ENCODE assay signal across 8 cellular contexts in genomic region chr2:73385486-73386341, GRCh38. TPM values are rescaled to one million over a fixed set of nuclear protein-coding genes. Genes with fewer than 3 reads are reported as not detected.
DNase-seq lines count a peak whose midpoint lies in the region; ATAC-seq, FAIRE-seq and TF ChIP-seq lines count a peak whose summit lies in the region.

A gene with protein sequence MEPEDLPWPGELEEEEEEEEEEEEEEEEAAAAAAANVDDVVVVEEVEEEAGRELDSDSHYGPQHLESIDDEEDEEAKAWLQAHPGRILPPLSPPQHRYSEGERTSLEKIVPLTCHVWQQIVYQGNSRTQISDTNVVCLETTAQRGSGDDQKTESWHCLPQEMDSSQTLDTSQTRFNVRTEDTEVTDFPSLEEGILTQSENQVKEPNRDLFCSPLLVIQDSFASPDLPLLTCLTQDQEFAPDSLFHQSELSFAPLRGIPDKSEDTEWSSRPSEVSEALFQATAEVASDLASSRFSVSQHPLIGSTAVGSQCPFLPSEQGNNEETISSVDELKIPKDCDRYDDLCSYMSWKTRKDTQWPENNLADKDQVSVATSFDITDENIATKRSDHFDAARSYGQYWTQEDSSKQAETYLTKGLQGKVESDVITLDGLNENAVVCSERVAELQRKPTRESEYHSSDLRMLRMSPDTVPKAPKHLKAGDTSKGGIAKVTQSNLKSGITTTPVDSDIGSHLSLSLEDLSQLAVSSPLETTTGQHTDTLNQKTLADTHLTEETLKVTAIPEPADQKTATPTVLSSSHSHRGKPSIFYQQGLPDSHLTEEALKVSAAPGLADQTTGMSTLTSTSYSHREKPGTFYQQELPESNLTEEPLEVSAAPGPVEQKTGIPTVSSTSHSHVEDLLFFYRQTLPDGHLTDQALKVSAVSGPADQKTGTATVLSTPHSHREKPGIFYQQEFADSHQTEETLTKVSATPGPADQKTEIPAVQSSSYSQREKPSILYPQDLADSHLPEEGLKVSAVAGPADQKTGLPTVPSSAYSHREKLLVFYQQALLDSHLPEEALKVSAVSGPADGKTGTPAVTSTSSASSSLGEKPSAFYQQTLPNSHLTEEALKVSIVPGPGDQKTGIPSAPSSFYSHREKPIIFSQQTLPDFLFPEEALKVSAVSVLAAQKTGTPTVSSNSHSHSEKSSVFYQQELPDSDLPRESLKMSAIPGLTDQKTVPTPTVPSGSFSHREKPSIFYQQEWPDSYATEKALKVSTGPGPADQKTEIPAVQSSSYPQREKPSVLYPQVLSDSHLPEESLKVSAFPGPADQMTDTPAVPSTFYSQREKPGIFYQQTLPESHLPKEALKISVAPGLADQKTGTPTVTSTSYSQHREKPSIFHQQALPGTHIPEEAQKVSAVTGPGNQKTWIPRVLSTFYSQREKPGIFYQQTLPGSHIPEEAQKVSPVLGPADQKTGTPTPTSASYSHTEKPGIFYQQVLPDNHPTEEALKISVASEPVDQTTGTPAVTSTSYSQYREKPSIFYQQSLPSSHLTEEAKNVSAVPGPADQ (N-terminal part only) (plus strand): TSS chr2:73385836. CDS start chr2:73385869, 33 bp downstream.

- CTCF ChIA-PET in RWPE1 (lab: Yijun Ruan, JAX) = no interaction called here

- TF ChIP-seq CTCF in RWPE1 (conservative IDR thresholded peaks at IDR 0.05; ENCODE audit: low read depth) = no peak
- TF ChIP-seq CTCF in natural killer cell (IDR thresholded peaks at IDR 0.05) = no peak

- peak within 1 kb of the TSS; percentile 93 for H3K27ac ChIP-seq in RWPE1

- H3K4me3 Mint-ChIP-seq in activated T-helper 17 cell treated with anti-CD3 and anti-CD28 coated beads, Interleukin-2, amount 50 U/mL, for 72 hours = peak within 1 kb of the TSS; percentile 88
- H3K4me3 Mint-ChIP-seq in natural killer cell = peak within 1 kb of the TSS; percentile 87

- no peaks in the 10 kb centered on the region for H3K9me3 Mint-ChIP-seq in activated T-helper 17 cell treated with anti-CD3 and anti-CD28 coated beads, Interleukin-2, amount 50 U/mL, for 72 hours
- no peaks in the 10 kb centered on the region for H3K9me3 Mint-ChIP-seq in natural killer cell

- DNase-seq in ELR (ENCODE audit: low read depth) = peak; percentile 90
- DNase-seq in H54 (ENCODE audit: insufficient read length, low spot score) = peak; percentile 83
- peak; percentile 94 for DNase-seq in LoVo (ENCODE audit: low spot score)
- DNase-seq in RWPE1 (ENCODE audit: low spot score) = peak; percentile 82
- peak; percentile 84 for DNase-seq in fibroblast of peridontal ligament (ENCODE audit: extremely low read depth)
- DNase-seq in natural killer cell = peak; percentile 81
- peak; percentile 81 to 90 (median 86) for DNase-seq in stimulated activated naive CD4-positive, alpha-beta T cell (lab: John Stamatoyannopoulos, UW)

- ATAC-seq in activated T-helper 17 cell treated with anti-CD3 and anti-CD28 coated beads, Interleukin-2, amount 50 U/mL, for 72 hours (replicated peaks) = peak; percentile 94
- ATAC-seq in natural killer cell = peak; percentile 87 to 96 (median 88)

- POLR2A ChIA-PET in RWPE1 (lab: Yijun Ruan, JAX; ENCODE audit: low non-redundant PET) = interaction anchor here (0.6 to 0.7 kb wide), 2 partner anchors 33 to 469 kb away, joined by 3 read pairs; no protein-coding TSS in a partner anchor

- intact Hi-C loops in natural killer cell (cut with micrococcal nuclease) = loop anchor here (2.0 kb wide), 2 partner anchors 93 to 151 kb away; partner anchors contain the start of genes CCT7 and EGR4

- no peaks in the 10 kb centered on the region for H3K36me3 Mint-ChIP-seq in activated T-helper 17 cell treated with anti-CD3 and anti-CD28 coated beads, Interleukin-2, amount 50 U/mL, for 72 hours (ENCODE audit: low read depth)
- no peaks in the 10 kb centered on the region for H3K36me3 Mint-ChIP-seq in natural killer cell

- H3K27ac Mint-ChIP-seq in activated T-helper 17 cell treated with anti-CD3 and anti-CD28 coated beads, Interleukin-2, amount 50 U/mL, for 72 hours = peak within 1 kb of the TSS; percentile 81
- peak within 1 kb of the TSS; percentile 91 for H3K27ac Mint-ChIP-seq in natural killer cell

- H3K27me3 Mint-ChIP-seq in activated T-helper 17 cell treated with anti-CD3 and anti-CD28 coated beads, Interleukin-2, amount 50 U/mL, for 72 hours = no peaks in the 10 kb centered on the region
- H3K27me3 Mint-ChIP-seq in natural killer cell (ENCODE audit: low read depth in 2 of 2) = peaks cover 17 to 27% of the 10 kb centered on the region in 2 donors

- peak; percentile 67 for TF ChIP-seq POLR2A in H54 (IDR thresholded peaks at IDR 0.05; ENCODE audit: low read depth, low read length)

- peak; percentile 71 for FAIRE-seq in H54 (lab: Jason Lieb, UNC)

- H3K4me1 Mint-ChIP-seq in activated T-helper 17 cell treated with anti-CD3 and anti-CD28 coated beads, Interleukin-2, amount 50 U/mL, for 72 hours = peaks cover 25% of the 10 kb centered on the region
- peaks cover 19 to 30% of the 10 kb centered on the region in 2 donors for H3K4me1 Mint-ChIP-seq in natural killer cell

RNA-seq across cellular contexts. Expression of the gene that starts here (rescaled TPM):
- 10 to 100 TPM; 16.3 to 20.2 TPM for total RNA-seq in activated T-helper 17 cell treated with anti-CD3 and anti-CD28 coated beads, Interleukin-2, amount 50 U/mL, for 72 hours
- total RNA-seq in natural killer cell = 10 to 100 TPM; 22.9 to 33.8 (median 26.9) TPM

Comparison
In these comparisons a context has a peak if more than half of its experiments do, and no peak if none do; other contexts are left out.
1. Peak in every context shown above with its lines: DNase-seq, ATAC-seq and H3K27ac ChIP-seq.